Comparison of ENCODE assay signal across 8 cellular contexts in the genomic region with DNA sequence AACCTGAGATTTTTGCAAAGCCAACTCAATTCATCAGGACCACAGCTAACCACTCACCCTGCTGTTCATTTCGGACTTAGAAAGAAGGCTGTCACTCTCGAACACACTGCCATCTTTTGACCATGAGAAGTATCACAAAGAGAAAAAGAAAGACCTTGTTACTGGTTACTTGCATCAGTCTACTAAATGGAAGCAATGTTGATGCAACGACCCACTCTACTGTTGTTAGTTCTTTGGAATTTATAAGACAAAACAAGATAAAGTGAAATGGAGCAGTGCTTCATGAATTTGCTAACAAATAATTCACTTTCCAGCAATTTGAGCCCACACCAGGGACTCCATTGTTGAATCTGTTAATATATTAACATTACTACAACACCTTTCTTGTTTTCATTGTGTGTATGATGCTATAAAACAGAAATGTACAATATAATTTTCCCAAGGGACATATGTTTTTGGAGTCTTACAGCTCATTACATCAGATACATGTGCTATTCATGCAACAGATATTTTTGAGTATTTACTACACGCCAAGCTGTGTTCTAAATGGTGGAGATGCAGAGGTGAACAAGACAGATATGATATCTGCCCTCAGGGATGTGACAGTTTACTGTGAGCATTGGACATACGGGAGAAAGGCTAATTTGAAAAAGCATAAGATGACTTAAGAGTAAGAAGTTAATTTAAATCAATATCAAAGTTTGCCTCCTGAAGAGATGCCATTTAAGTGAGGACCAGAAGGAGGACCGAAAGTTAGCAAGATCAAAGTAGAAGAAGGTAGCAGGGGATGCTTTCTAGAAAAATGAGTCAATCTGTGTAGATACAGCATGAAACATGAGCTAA.
A peak's percentile ranks its signal among the peaks of the same experiment; 100 is the strongest.
DNase-seq lines count a peak whose midpoint lies in the region; ATAC-seq and TF ChIP-seq lines count a peak whose summit lies in the region.

No MANE protein-coding gene starts in this region.

- peak overlapping the region; percentile 15 for H3K4me3 Mint-ChIP-seq in Caco-2 (ENCODE audit: unreplicated experiment)

- TF ChIP-seq POLR2A in upper lobe of left lung (IDR thresholded peaks at IDR 0.05) = no peak

- peaks cover 46% of the 10 kb centered on the region for H3K4me1 Mint-ChIP-seq in Caco-2 (ENCODE audit: low read depth, unreplicated experiment)

- no peaks in the 10 kb centered on the region for H3K36me3 ChIP-seq in Caco-2 (ENCODE audit: control insufficient read depth, insufficient read depth, low read length)
- H3K36me3 ChIP-seq in kidney epithelial cell (ENCODE audit: control insufficient read depth, insufficient read depth, low read length) = no peaks in the 10 kb centered on the region
- no peaks in the 10 kb centered on the region for H3K36me3 ChIP-seq in upper lobe of left lung

- POLR2A ChIA-PET in Caco-2 (lab: Charles Lee) = interaction anchor here (0.9 to 1.6 kb wide), 4 partner anchors 76 to 167 kb away, joined by 3 to 4 read pairs (median 4); a partner anchor contains a TSS

- H3K4me1 ChIP-seq in Caco-2 (peaks cover 77% of the 10 kb centered on the region), upper lobe of left lung (peaks cover 0 to 2% (median 0%) of the 10 kb centered on the region in 4 donors)

- H3K9me3 Mint-ChIP-seq in Caco-2 (ENCODE audit: unreplicated experiment) = no peaks in the 10 kb centered on the region

- intact Hi-C loops in Caco-2 (cut with micrococcal nuclease; ENCODE audit: unreplicated experiment) = loop anchor here (1.0 to 2.0 kb wide), 7 partner anchors 53 to 211 kb away; a partner anchor contains a TSS

- no peaks in the 10 kb centered on the region for H3K27me3 ChIP-seq in Caco-2 (replicated peaks; ENCODE audit: control insufficient read depth, insufficient read depth, low read length)
- no peaks in the 10 kb centered on the region for H3K27me3 ChIP-seq in kidney epithelial cell (ENCODE audit: control insufficient read depth, insufficient read depth, low read length)
- no peaks in the 10 kb centered on the region for H3K27me3 ChIP-seq in upper lobe of left lung

- no peaks in the 10 kb centered on the region for H3K9me3 ChIP-seq in Caco-2
- no peaks in the 10 kb centered on the region for H3K9me3 ChIP-seq in upper lobe of left lung

- ATAC-seq in GM18870 (IDR thresholded peaks at IDR 0.05; ENCODE audit: unreplicated experiment) (peak; percentile 77), HG03135 (IDR thresholded peaks at IDR 0.05; ENCODE audit: unreplicated experiment) (peak; percentile 90), upper lobe of left lung (ENCODE audit: low FRiP score in 2 of 2) (peak in 1 of 2 donors; percentile 54), HG03439 (IDR thresholded peaks at IDR 0.05; ENCODE audit: unreplicated experiment) (no peak)

- BruUV-seq in Caco-2 (replicated peaks; lab: Mats Ljungman, UMichigan) = TSS peak; percentile 6

- TF ChIP-seq CTCF in Caco-2 (IDR thresholded peaks at IDR 0.05; ENCODE audit: insufficient read depth in 1 of 2, low read depth in 1 of 2, low read length in 1 of 2, severe bottlenecking in 1 of 2, unreplicated experiment in 1 of 2) = peak; percentile 57 to 71
- peak; percentile 75 for TF ChIP-seq CTCF in kidney epithelial cell (IDR thresholded peaks at IDR 0.05; ENCODE audit: insufficient read depth, low read length, poor library complexity, severe bottlenecking)
- peak; percentile 34 to 76 (median 58) for TF ChIP-seq CTCF in upper lobe of left lung (IDR thresholded peaks at IDR 0.05)

- CTCF ChIA-PET in Caco-2 (lab: Charles Lee) = interaction anchor here (0.8 to 2.6 kb wide), 9 partner anchors 13 to 139 kb away, joined by 3 to 9 read pairs (median 5); a partner anchor contains a TSS

- H3K27me3 Mint-ChIP-seq in Caco-2 (ENCODE audit: insufficient read depth, unreplicated experiment) = no peaks in the 10 kb centered on the region

- no peak overlapping the region for H3K27ac ChIP-seq in upper lobe of left lung

- no peaks in the 10 kb centered on the region for H3K36me3 Mint-ChIP-seq in Caco-2 (ENCODE audit: insufficient read depth, unreplicated experiment)

- in situ Hi-C loops in T47D (cut with HindIII; ENCODE audit: low pct_unique_long_range_greater_than_20kb, low sequenced_read_pairs) = no loop called here

- peak; percentile 53 to 76 for DNase-seq in Caco-2
- peak; percentile 21 for DNase-seq in NCI-H748 (lab: John Stamatoyannopoulos, UW; ENCODE audit: unreplicated experiment)
- DNase-seq in T47D (ENCODE audit: low read depth in 1 of 2, low spot score in 1 of 2) = peak; percentile 33 to 89
- peak; percentile 61 for DNase-seq in kidney epithelial cell (ENCODE audit: low read depth)
- DNase-seq in upper lobe of left lung = peak in 1 of 2 donors; percentile 42

- 47 to 48% methylated on average over 6 of the region's 6 CpGs for WGBS in upper lobe of left lung, 2 donors

- TF ChIP-seq EP300 in upper lobe of left lung (IDR thresholded peaks at IDR 0.05) = no peak

- H3K27ac Mint-ChIP-seq in Caco-2 (ENCODE audit: unreplicated experiment) = peak overlapping the region; percentile 93

- H3K4me3 ChIP-seq in Caco-2 (ENCODE audit: low read depth, low read length) (no peak overlapping the region), kidney epithelial cell (ENCODE audit: low read depth, low read length) (no peak overlapping the region), upper lobe of left lung (no peak overlapping the region)
